ENCODE assay signal across 35 cellular contexts in genomic region chr17:56583772-56584171, GRCh38. TPM values are rescaled to one million over a fixed set of nuclear protein-coding genes. Genes with fewer than 3 reads are reported as not detected.
"Had no signal": no experiment of that assay in that cellular context is flagged by ENCODE, and none has a peak within 500 bp of the region (broad histone marks: within the 10 kb centered on the region; RNA-seq: fewer than 3 reads in every experiment).

No MANE protein-coding gene starts in this region.

- H3K36me3 ChIP-seq: adrenal gland, ascending aorta, cardiac muscle cell had no signal

- H3K4me3 ChIP-seq: adrenal gland, ascending aorta, cardiac muscle cell had no signal

- H3K36me3 Mint-ChIP-seq: activated CD4-positive, alpha-beta memory T cell treated with anti-CD3 and anti-CD28 coated beads for 36 hours; activated naive CD4-positive, alpha-beta T cell treated with anti-CD3 and anti-CD28 coated beads, Interleukin-2, amount 50 U/mL, for 72 hours; activated naive CD8-positive, alpha-beta T cell treated with anti-CD3 and anti-CD28 coated beads for 36 hours; brain had no signal

- DNase-seq: activated B cell treated with CpG ODN at 0.5 μM for 24 hours; activated CD4-positive, alpha-beta memory T cell treated with anti-CD3 and anti-CD28 coated beads for 36 hours; activated CD4-positive, alpha-beta T cell treated with anti-CD3 and anti-CD28 coated beads for 4 hours; activated CD4-positive, alpha-beta T cell treated with anti-CD3 and anti-CD28 coated beads, Interleukin-2, amount 10 ng/mL, durations not matched to agents 24 days and 14 days; activated CD4-positive, alpha-beta T cell treated with anti-CD3 and anti-CD28 coated beads, Interleukin-2, amount 50 U/mL, for 1 hour; activated CD4-positive, alpha-beta T cell treated with anti-CD3 and anti-CD28 coated beads, Interleukin-2, amount 50 U/mL, for 4 hours; activated CD4-positive, CD25-positive, alpha-beta regulatory T cell treated with anti-CD3 and anti-CD28 coated beads, Interleukin-2, amount 50 U/mL, for 72 hours; activated CD8-positive, alpha-beta memory T cell treated with anti-CD3 and anti-CD28 coated beads, Interleukin-2, amount 50 U/mL, for 4 hours; activated CD8-positive, alpha-beta T cell treated with anti-CD3 and anti-CD28 coated beads for 36 hours; activated effector memory CD4-positive, alpha-beta T cell treated with anti-CD3 and anti-CD28 coated beads, Interleukin-2, amount 50 U/mL, for 16 hours; activated gamma-delta T cell treated with Interleukin-2 at 50 U/mL for 16 hours; activated naive CD4-positive, alpha-beta T cell; activated naive CD4-positive, alpha-beta T cell treated with anti-CD3 and anti-CD28 coated beads for 36 hours; activated naive CD4-positive, alpha-beta T cell treated with anti-CD3 and anti-CD28 coated beads, Interleukin-2, amount 50 U/mL, for 16 hours; activated naive CD8-positive, alpha-beta T cell treated with anti-CD3 and anti-CD28 coated beads for 36 hours; activated T-cell treated with anti-CD3 and anti-CD28 coated beads for 4 hours; activated T-cell treated with anti-CD3 and anti-CD28 coated beads, Interleukin-2, amount 50 U/mL, for 1 hour; activated T-cell treated with anti-CD3 and anti-CD28 coated beads, Interleukin-2, amount 50 U/mL, for 4 hours; activated T-cell treated with anti-CD3 and anti-CD28 coated beads, Interleukin-2, amount 50 U/mL, for 72 hours; adrenal gland; amniotic stem cell; cerebellar nuclear complex; T-helper 1 cell; T-helper 2 cell; T-helper 9 cell had no signal

- ATAC-seq: activated CD8-positive, alpha-beta T cell treated with anti-CD3 and anti-CD28 coated beads for 36 hours; activated naive CD4-positive, alpha-beta T cell treated with anti-CD3 and anti-CD28 coated beads, Interleukin-2, amount 50 U/mL, for 72 hours; activated T-cell treated with anti-CD3 and anti-CD28 coated beads, Interleukin-2, amount 50 U/mL, for 4 hours; activated T-cell treated with anti-CD3 and anti-CD28 coated beads, Interleukin-2, amount 50 U/mL, for 72 hours; activated T-helper 17 cell treated with anti-CD3 and anti-CD28 coated beads, Interleukin-2, amount 50 U/mL, for 72 hours had no signal

- H3K27ac Mint-ChIP-seq: activated B cell treated with CpG ODN at 0.5 μM for 24 hours; activated CD4-positive, alpha-beta memory T cell treated with anti-CD3 and anti-CD28 coated beads for 36 hours; activated CD4-positive, alpha-beta T cell treated with anti-CD3 and anti-CD28 coated beads, Interleukin-2, amount 10 ng/mL, durations not matched to agents 24 days and 14 days; activated CD8-positive, alpha-beta T cell treated with anti-CD3 and anti-CD28 coated beads for 36 hours; activated naive CD4-positive, alpha-beta T cell treated with anti-CD3 and anti-CD28 coated beads for 36 hours; activated naive CD4-positive, alpha-beta T cell treated with anti-CD3 and anti-CD28 coated beads, Interleukin-2, amount 50 U/mL, for 72 hours; activated naive CD8-positive, alpha-beta T cell treated with anti-CD3 and anti-CD28 coated beads for 36 hours; activated T-cell treated with anti-CD3 and anti-CD28 coated beads, Interleukin-2, amount 50 U/mL, for 72 hours; activated T-helper 1 cell treated with anti-CD3 and anti-CD28 coated beads, Interleukin-12 subunit alpha, Interleukin-12 subunit beta, Interleukin-2, Interleukin-4 antibody, amounts not matched to agents 30 ng/mL and 10 ng/mL and 1 ng/mL, durations not matched to agents 14 hours and 24 hours and 36 hours; activated T-helper 17 cell treated with anti-CD3 and anti-CD28 coated beads, Interleukin-2, amount 50 U/mL, for 72 hours; brain; T-helper 1 cell treated with Interleukin-12 subunit alpha and Interleukin-12 subunit beta and Interleukin-4 antibody, amounts not matched to agents 30 μg/mL and 1 μg/mL, for 36 hours; T-helper 2 cell treated with Interferon-gamma antibody and Interleukin-4, amounts not matched to agents 5 μg/mL and 100 μg/mL, for 36 hours had no signal

- H3K9me3 Mint-ChIP-seq: activated CD4-positive, alpha-beta memory T cell treated with anti-CD3 and anti-CD28 coated beads for 36 hours; activated CD4-positive, alpha-beta T cell treated with anti-CD3 and anti-CD28 coated beads, Interleukin-2, amount 10 ng/mL, durations not matched to agents 24 days and 14 days; activated CD8-positive, alpha-beta T cell treated with anti-CD3 and anti-CD28 coated beads for 36 hours; activated naive CD4-positive, alpha-beta T cell treated with anti-CD3 and anti-CD28 coated beads, Interleukin-2, amount 50 U/mL, for 72 hours; activated naive CD8-positive, alpha-beta T cell treated with anti-CD3 and anti-CD28 coated beads for 36 hours; activated T-cell treated with anti-CD3 and anti-CD28 coated beads, Interleukin-2, amount 50 U/mL, for 72 hours; activated T-helper 1 cell treated with anti-CD3 and anti-CD28 coated beads, Interleukin-12 subunit alpha, Interleukin-12 subunit beta, Interleukin-2, Interleukin-4 antibody, amounts not matched to agents 30 ng/mL and 10 ng/mL and 1 ng/mL, durations not matched to agents 14 hours and 24 hours and 36 hours; activated T-helper 17 cell treated with anti-CD3 and anti-CD28 coated beads, Interleukin-2, amount 50 U/mL, for 72 hours; central memory CD8-positive, alpha-beta T cell; T-helper 1 cell treated with Interleukin-12 subunit alpha and Interleukin-12 subunit beta and Interleukin-4 antibody, amounts not matched to agents 30 μg/mL and 1 μg/mL, for 36 hours; T-helper 2 cell treated with Interferon-gamma antibody and Interleukin-4, amounts not matched to agents 5 μg/mL and 100 μg/mL, for 36 hours had no signal

- H3K27me3 ChIP-seq: ascending aorta, cardiac muscle cell had no signal

- H3K4me1 ChIP-seq: adrenal gland, ascending aorta had no signal

- H3K9me3 ChIP-seq: adrenal gland, ascending aorta had no signal

- H3K4me3 Mint-ChIP-seq: activated B cell treated with CpG ODN at 0.5 μM for 24 hours; activated CD4-positive, alpha-beta memory T cell treated with anti-CD3 and anti-CD28 coated beads for 36 hours; activated CD4-positive, alpha-beta T cell treated with anti-CD3 and anti-CD28 coated beads, Interleukin-2, amount 10 ng/mL, durations not matched to agents 24 days and 14 days; activated CD8-positive, alpha-beta T cell treated with anti-CD3 and anti-CD28 coated beads for 36 hours; activated naive CD4-positive, alpha-beta T cell treated with anti-CD3 and anti-CD28 coated beads for 36 hours; activated naive CD8-positive, alpha-beta T cell treated with anti-CD3 and anti-CD28 coated beads for 36 hours; activated T-cell treated with anti-CD3 and anti-CD28 coated beads, Interleukin-2, amount 50 U/mL, for 4 hours; activated T-cell treated with anti-CD3 and anti-CD28 coated beads, Interleukin-2, amount 50 U/mL, for 72 hours; activated T-helper 1 cell treated with anti-CD3 and anti-CD28 coated beads, Interleukin-12 subunit alpha, Interleukin-12 subunit beta, Interleukin-2, Interleukin-4 antibody, amounts not matched to agents 30 ng/mL and 10 ng/mL and 1 ng/mL, durations not matched to agents 14 hours and 24 hours and 36 hours; activated T-helper 17 cell treated with anti-CD3 and anti-CD28 coated beads, Interleukin-2, amount 50 U/mL, for 72 hours; brain; central memory CD8-positive, alpha-beta T cell; T-helper 1 cell treated with Interleukin-12 subunit alpha and Interleukin-12 subunit beta and Interleukin-4 antibody, amounts not matched to agents 30 μg/mL and 1 μg/mL, for 36 hours; T-helper 2 cell treated with Interferon-gamma antibody and Interleukin-4, amounts not matched to agents 5 μg/mL and 100 μg/mL, for 36 hours had no signal

- H3K4me1 Mint-ChIP-seq: activated B cell treated with CpG ODN at 0.5 μM for 24 hours; activated CD4-positive, alpha-beta T cell treated with anti-CD3 and anti-CD28 coated beads, Interleukin-2, amount 10 ng/mL, durations not matched to agents 24 days and 14 days; activated naive CD8-positive, alpha-beta T cell treated with anti-CD3 and anti-CD28 coated beads for 36 hours; activated T-helper 17 cell treated with anti-CD3 and anti-CD28 coated beads, Interleukin-2, amount 50 U/mL, for 72 hours; central memory CD8-positive, alpha-beta T cell had no signal

- H3K27ac ChIP-seq: adrenal gland, ascending aorta, cardiac muscle cell, VCaP had no signal

RNA-seq across cellular contexts. Expression of gene NOG, which starts 9.7 kb away (rescaled TPM):
- total RNA-seq: activated B cell treated with CpG ODN at 0.5 μM for 24 hours; activated T-helper 1 cell treated with anti-CD3 and anti-CD28 coated beads, Interleukin-12 subunit alpha, Interleukin-12 subunit beta, Interleukin-2, Interleukin-4 antibody, amounts not matched to agents 30 ng/mL and 10 ng/mL and 1 ng/mL, durations not matched to agents 14 hours and 24 hours and 36 hours; ascending aorta had no signal
